In genomic region chr4:159269956-159270355, GRCh38 we compare ENCODE assay signal across 1 cellular context.
TF ChIP-seq lines count a peak whose summit lies in the region.

No MANE protein-coding gene starts in this region.

TF ChIP-seq in SK-N-SH treated with all-trans-retinoic acid at 6 μM for 48 hours, 23 proteins besides CTCF, POLR2A, EP300 and RAD21 (continued from another document):
- no peak for TF ChIP-seq ARNTL (CRISPR knock-in tag; IDR thresholded peaks at IDR 0.05; ENCODE audit: borderline replicate concordance, low read depth)
